ENCODE assay signal across 1 cellular context in the genomic region with DNA sequence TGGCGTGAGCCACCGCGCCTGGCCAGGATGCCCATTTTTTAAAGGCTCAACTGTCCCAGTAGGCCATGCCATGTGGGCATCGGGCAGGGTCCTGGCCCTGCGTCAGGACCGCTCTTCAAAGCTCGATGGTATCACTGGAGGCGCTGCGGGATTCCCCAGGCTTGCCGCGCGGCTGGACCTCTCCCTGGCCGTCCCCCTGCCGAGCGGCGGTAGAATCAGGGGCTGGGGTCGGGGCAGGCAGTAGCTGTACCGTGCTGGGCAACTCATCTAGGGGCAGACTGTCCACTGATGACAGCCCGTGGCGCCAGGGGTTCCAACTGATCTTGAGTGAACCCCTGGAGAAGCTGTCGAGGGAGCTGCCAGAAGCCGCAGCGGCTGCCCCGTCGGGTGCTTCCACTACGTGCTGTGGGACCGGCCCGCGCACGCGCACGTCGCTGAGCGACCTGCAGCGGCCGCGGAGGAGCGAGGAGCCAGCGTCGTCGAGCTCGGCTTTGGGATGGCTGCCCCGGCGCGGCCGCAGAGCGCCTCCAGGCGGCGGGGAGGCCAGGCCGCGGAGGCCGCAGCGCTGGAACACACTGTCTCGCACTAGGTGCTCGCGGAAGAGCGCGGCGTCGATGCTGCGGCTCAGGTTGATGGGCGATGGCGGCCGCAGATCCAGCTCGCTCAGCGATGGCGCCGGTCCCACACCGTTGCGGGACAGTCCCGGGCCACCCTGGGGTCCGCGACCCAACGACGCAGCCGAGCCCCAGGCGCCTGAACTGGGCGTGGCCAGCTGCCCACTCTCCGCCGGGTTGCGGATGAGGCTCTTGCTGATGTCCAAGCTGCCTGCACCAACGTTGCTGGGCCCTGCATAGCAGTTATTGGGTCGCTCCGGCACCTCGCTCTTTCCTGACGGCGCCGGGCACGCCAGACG.
TF ChIP-seq lines count a peak whose summit lies in the region.

No MANE protein-coding gene starts in this region.

TF ChIP-seq in HepG2, 621 proteins besides CTCF, POLR2A, EP300 and RAD21 (continued from another document and continues in another):
- no peak for TF ChIP-seq TCF12 (IDR thresholded peaks at IDR 0.05)
- peak; percentile 80; the same call in 1 of the 2 replicates for TF ChIP-seq TCF12 (CRISPR knock-in tag; IDR thresholded peaks at IDR 0.05)
- peak; percentile 99 for TF ChIP-seq KDM2A (CRISPR knock-in tag; IDR thresholded peaks at IDR 0.05; ENCODE audit: borderline replicate concordance, low read depth)
- TF ChIP-seq ZNF552 (CRISPR knock-in tag; IDR thresholded peaks at IDR 0.05; ENCODE audit: borderline replicate concordance): peak; percentile 86
- peak; percentile 84 for TF ChIP-seq SPEN (CRISPR knock-in tag; IDR thresholded peaks at IDR 0.05; ENCODE audit: low read depth)
- TF ChIP-seq BHLHE40 (IDR thresholded peaks at IDR 0.05; ENCODE audit: low read length): peak; percentile 43; the same call in 1 of the 2 replicates
- TF ChIP-seq ZNF547 (CRISPR knock-in tag; IDR thresholded peaks at IDR 0.05): peak; percentile 48; the same call in 1 of the 2 replicates
- TF ChIP-seq ZNF703 (CRISPR knock-in tag; IDR thresholded peaks at IDR 0.05; ENCODE audit: borderline replicate concordance): no peak; the same call in 1 of the 2 replicates
- no peak for TF ChIP-seq JUNB (CRISPR knock-in tag; IDR thresholded peaks at IDR 0.05; ENCODE audit: borderline replicate concordance)
- TF ChIP-seq ZNF550 (CRISPR knock-in tag; IDR thresholded peaks at IDR 0.05; ENCODE audit: borderline replicate concordance): peak; percentile 75; the same call in 1 of the 2 replicates
- TF ChIP-seq KDM5B (CRISPR knock-in tag; IDR thresholded peaks at IDR 0.05; ENCODE audit: borderline replicate concordance): peak; percentile 67; the same call in 1 of the 2 replicates
- TF ChIP-seq TGIF2 (CRISPR knock-in tag; IDR thresholded peaks at IDR 0.05): peak; percentile 90; the same call in 1 of the 2 replicates
- TF ChIP-seq, protein P1, sequence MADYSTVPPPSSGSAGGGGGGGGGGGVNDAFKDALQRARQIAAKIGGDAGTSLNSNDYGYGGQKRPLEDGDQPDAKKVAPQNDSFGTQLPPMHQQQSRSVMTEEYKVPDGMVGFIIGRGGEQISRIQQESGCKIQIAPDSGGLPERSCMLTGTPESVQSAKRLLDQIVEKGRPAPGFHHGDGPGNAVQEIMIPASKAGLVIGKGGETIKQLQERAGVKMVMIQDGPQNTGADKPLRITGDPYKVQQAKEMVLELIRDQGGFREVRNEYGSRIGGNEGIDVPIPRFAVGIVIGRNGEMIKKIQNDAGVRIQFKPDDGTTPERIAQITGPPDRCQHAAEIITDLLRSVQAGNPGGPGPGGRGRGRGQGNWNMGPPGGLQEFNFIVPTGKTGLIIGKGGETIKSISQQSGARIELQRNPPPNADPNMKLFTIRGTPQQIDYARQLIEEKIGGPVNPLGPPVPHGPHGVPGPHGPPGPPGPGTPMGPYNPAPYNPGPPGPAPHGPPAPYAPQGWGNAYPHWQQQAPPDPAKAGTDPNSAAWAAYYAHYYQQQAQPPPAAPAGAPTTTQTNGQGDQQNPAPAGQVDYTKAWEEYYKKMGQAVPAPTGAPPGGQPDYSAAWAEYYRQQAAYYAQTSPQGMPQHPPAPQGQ (CRISPR knock-in tag; IDR thresholded peaks at IDR 0.05; ENCODE audit: borderline replicate concordance): 0 out of 2 replicates have a peak, but pooled peaks have one; percentile 24
- TF ChIP-seq, protein P2, sequence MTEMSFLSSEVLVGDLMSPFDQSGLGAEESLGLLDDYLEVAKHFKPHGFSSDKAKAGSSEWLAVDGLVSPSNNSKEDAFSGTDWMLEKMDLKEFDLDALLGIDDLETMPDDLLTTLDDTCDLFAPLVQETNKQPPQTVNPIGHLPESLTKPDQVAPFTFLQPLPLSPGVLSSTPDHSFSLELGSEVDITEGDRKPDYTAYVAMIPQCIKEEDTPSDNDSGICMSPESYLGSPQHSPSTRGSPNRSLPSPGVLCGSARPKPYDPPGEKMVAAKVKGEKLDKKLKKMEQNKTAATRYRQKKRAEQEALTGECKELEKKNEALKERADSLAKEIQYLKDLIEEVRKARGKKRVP (CRISPR knock-in tag; IDR thresholded peaks at IDR 0.05): peak in 1 of 2 experiments; percentile 45; a peak in 2 of 4 replicates
- TF ChIP-seq, protein P3, sequence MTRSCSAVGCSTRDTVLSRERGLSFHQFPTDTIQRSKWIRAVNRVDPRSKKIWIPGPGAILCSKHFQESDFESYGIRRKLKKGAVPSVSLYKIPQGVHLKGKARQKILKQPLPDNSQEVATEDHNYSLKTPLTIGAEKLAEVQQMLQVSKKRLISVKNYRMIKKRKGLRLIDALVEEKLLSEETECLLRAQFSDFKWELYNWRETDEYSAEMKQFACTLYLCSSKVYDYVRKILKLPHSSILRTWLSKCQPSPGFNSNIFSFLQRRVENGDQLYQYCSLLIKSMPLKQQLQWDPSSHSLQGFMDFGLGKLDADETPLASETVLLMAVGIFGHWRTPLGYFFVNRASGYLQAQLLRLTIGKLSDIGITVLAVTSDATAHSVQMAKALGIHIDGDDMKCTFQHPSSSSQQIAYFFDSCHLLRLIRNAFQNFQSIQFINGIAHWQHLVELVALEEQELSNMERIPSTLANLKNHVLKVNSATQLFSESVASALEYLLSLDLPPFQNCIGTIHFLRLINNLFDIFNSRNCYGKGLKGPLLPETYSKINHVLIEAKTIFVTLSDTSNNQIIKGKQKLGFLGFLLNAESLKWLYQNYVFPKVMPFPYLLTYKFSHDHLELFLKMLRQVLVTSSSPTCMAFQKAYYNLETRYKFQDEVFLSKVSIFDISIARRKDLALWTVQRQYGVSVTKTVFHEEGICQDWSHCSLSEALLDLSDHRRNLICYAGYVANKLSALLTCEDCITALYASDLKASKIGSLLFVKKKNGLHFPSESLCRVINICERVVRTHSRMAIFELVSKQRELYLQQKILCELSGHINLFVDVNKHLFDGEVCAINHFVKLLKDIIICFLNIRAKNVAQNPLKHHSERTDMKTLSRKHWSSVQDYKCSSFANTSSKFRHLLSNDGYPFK (CRISPR knock-in tag; IDR thresholded peaks at IDR 0.05; ENCODE audit: borderline replicate concordance): peak; percentile 14; the same call in 1 of the 2 replicates
- TF ChIP-seq ZNF451 (CRISPR knock-in tag; IDR thresholded peaks at IDR 0.05): peak; percentile 89; the same call in 1 of the 2 replicates
- TF ChIP-seq SALL1 (CRISPR knock-in tag; IDR thresholded peaks at IDR 0.05): peak; percentile 76
- no peak for TF ChIP-seq KLF9 (CRISPR knock-in tag; IDR thresholded peaks at IDR 0.05; ENCODE audit: low read depth)
- TF ChIP-seq, protein P4, sequence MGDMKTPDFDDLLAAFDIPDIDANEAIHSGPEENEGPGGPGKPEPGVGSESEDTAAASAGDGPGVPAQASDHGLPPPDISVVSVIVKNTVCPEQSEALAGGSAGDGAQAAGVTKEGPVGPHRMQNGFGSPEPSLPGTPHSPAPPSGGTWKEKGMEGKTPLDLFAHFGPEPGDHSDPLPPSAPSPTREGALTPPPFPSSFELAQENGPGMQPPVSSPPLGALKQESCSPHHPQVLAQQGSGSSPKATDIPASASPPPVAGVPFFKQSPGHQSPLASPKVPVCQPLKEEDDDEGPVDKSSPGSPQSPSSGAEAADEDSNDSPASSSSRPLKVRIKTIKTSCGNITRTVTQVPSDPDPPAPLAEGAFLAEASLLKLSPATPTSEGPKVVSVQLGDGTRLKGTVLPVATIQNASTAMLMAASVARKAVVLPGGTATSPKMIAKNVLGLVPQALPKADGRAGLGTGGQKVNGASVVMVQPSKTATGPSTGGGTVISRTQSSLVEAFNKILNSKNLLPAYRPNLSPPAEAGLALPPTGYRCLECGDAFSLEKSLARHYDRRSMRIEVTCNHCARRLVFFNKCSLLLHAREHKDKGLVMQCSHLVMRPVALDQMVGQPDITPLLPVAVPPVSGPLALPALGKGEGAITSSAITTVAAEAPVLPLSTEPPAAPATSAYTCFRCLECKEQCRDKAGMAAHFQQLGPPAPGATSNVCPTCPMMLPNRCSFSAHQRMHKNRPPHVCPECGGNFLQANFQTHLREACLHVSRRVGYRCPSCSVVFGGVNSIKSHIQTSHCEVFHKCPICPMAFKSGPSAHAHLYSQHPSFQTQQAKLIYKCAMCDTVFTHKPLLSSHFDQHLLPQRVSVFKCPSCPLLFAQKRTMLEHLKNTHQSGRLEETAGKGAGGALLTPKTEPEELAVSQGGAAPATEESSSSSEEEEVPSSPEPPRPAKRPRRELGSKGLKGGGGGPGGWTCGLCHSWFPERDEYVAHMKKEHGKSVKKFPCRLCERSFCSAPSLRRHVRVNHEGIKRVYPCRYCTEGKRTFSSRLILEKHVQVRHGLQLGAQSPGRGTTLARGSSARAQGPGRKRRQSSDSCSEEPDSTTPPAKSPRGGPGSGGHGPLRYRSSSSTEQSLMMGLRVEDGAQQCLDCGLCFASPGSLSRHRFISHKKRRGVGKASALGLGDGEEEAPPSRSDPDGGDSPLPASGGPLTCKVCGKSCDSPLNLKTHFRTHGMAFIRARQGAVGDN (CRISPR knock-in tag; IDR thresholded peaks at IDR 0.05): peak; percentile 88
- 0 out of 2 replicates have a peak, but pooled peaks have one; percentile 70 for TF ChIP-seq DNMT3B (CRISPR knock-in tag; conservative IDR thresholded peaks at IDR 0.05)
- TF ChIP-seq AGO1 (IDR thresholded peaks at IDR 0.05; ENCODE audit: low read depth, low read length, poor library complexity, severe bottlenecking): peak; percentile 95
- TF ChIP-seq, protein P5, sequence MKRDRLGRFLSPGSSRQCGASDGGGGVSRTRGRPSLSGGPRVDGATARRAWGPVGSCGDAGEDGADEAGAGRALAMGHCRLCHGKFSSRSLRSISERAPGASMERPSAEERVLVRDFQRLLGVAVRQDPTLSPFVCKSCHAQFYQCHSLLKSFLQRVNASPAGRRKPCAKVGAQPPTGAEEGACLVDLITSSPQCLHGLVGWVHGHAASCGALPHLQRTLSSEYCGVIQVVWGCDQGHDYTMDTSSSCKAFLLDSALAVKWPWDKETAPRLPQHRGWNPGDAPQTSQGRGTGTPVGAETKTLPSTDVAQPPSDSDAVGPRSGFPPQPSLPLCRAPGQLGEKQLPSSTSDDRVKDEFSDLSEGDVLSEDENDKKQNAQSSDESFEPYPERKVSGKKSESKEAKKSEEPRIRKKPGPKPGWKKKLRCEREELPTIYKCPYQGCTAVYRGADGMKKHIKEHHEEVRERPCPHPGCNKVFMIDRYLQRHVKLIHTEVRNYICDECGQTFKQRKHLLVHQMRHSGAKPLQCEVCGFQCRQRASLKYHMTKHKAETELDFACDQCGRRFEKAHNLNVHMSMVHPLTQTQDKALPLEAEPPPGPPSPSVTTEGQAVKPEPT (CRISPR knock-in tag; IDR thresholded peaks at IDR 0.05; ENCODE audit: low read depth): peak; percentile 77; the same call in 1 of the 2 replicates
- TF ChIP-seq, protein P6, sequence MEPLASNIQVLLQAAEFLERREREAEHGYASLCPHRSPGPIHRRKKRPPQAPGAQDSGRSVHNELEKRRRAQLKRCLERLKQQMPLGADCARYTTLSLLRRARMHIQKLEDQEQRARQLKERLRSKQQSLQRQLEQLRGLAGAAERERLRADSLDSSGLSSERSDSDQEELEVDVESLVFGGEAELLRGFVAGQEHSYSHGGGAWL (CRISPR knock-in tag; IDR thresholded peaks at IDR 0.05): peak; percentile 55; the same call in 1 of the 2 replicates
- TF ChIP-seq, protein P7, sequence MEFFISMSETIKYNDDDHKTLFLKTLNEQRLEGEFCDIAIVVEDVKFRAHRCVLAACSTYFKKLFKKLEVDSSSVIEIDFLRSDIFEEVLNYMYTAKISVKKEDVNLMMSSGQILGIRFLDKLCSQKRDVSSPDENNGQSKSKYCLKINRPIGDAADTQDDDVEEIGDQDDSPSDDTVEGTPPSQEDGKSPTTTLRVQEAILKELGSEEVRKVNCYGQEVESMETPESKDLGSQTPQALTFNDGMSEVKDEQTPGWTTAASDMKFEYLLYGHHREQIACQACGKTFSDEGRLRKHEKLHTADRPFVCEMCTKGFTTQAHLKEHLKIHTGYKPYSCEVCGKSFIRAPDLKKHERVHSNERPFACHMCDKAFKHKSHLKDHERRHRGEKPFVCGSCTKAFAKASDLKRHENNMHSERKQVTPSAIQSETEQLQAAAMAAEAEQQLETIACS (CRISPR knock-in tag; IDR thresholded peaks at IDR 0.05): peak; percentile 87
- peak; percentile 96 for TF ChIP-seq ZNF761 (CRISPR knock-in tag; conservative IDR thresholded peaks at IDR 0.05)
- TF ChIP-seq, protein P8, sequence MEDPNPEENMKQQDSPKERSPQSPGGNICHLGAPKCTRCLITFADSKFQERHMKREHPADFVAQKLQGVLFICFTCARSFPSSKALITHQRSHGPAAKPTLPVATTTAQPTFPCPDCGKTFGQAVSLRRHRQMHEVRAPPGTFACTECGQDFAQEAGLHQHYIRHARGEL (CRISPR knock-in tag; IDR thresholded peaks at IDR 0.05): peak; percentile 23; the same call in 1 of the 2 replicates
- TF ChIP-seq, protein P9, sequence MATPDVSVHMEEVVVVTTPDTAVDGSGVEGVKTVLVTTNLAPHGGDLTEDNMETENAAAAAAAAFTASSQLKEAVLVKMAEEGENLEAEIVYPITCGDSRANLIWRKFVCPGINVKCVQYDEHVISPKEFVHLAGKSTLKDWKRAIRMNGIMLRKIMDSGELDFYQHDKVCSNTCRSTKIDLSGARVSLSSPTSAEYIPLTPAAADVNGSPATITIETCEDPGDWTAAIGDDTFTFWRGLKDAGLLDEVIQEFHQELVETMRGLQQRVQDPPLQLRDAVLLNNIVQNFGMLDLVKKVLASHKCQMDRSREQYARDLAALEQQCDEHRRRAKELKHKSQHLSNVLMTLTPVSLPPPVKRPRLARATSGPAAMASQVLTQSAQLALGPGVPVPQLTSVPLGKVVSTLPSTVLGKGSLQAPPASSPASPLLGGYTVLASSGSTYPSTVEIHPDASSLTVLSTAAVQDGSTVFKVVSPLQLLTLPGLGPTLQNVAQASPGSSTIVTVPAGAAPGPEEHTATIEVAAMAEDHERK (CRISPR knock-in tag; IDR thresholded peaks at IDR 0.05; ENCODE audit: low read depth): peak; percentile 73
- TF ChIP-seq MAF1 (CRISPR knock-in tag; IDR thresholded peaks at IDR 0.05; ENCODE audit: borderline replicate concordance): peak; percentile 75; the same call in 1 of the 2 replicates
- TF ChIP-seq AGO2 (optimal IDR thresholded peaks at IDR 0.05; ENCODE audit: low read depth, low read length): peak; percentile 90
- TF ChIP-seq PAWR (CRISPR knock-in tag; IDR thresholded peaks at IDR 0.05; ENCODE audit: borderline replicate concordance): no peak
- peak; percentile 70 for TF ChIP-seq SP4 (CRISPR knock-in tag; IDR thresholded peaks at IDR 0.05)
